Comparison of ENCODE assay signal across 12 cellular contexts in the genomic region with DNA sequence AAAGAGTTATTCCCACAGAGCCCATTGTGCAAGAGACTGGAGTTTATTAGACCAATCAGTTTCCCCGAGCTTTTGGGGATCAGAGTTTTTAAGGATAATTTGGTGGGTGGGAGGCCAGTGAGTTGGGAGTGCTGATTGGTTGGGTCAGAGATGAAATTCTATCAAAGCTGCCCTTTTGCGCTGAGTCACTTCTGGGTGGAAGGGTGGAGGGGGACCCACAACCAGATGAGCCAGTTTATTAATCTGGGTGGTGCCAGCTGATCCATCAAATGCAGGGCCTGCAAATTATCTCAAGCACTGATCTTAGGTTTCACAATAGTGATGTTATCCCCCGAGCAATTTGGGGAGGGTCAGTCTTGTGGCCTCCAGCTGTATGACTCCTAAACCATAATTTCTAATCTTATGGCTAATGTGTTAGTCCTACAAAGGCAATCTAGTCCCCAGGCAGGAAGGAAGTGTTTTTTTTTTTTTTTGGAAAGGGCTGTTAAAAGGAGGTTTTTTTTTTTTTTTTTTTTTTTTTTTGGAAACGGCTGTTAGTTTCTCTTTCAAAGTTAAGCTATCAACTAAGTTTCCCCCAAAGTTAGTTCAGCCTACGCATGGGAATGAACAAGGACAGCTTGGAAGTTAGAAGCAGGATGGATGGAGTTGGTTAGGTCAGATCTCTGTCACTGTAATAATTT. TPM values are rescaled to one million over a fixed set of nuclear protein-coding genes. Genes with fewer than 3 reads are reported as not detected.
DNase-seq lines count a peak whose midpoint lies in the region; ATAC-seq, FAIRE-seq and TF ChIP-seq lines count a peak whose summit lies in the region.
"Had no signal": no experiment of that assay in that cellular context is flagged by ENCODE, and none has a peak within 500 bp of the region (broad histone marks: within the 10 kb centered on the region; RNA-seq: fewer than 3 reads in every experiment).

No MANE protein-coding gene starts in this region.

- no peaks in the 10 kb centered on the region for H3K9me3 Mint-ChIP-seq in astrocyte (ENCODE audit: unreplicated experiment)
- H3K9me3 Mint-ChIP-seq in natural killer cell: no peaks in the 10 kb centered on the region

- H3K9me2 ChIP-seq in Karpas-422 (replicated peaks; ENCODE audit: insufficient read depth, low read length): no peaks in the 10 kb centered on the region

- in situ Hi-C loops in GM13976 (cut with MboI; ENCODE audit: low sequenced_read_pairs, unreplicated experiment): no loop called here

- H3K27me3 Mint-ChIP-seq in astrocyte (ENCODE audit: low read depth, unreplicated experiment) (no peaks in the 10 kb centered on the region), natural killer cell (ENCODE audit: low read depth in 2 of 2) (no peaks in the 10 kb centered on the region)

- ATAC-seq in natural killer cell: peak; percentile 35 to 49 (median 37)

- H3K36me3 ChIP-seq in Karpas-422 (ENCODE audit: insufficient read depth, low read length) (peaks cover 41% of the 10 kb centered on the region), astrocyte (ENCODE audit: insufficient read depth, low read length) (peaks cover 8% of the 10 kb centered on the region)
- H3K36me3 ChIP-seq in effector memory CD4-positive, alpha-beta T cell (ENCODE audit: control insufficient read depth, insufficient read depth, low read length): no peaks in the 10 kb centered on the region

- H3K36me3 Mint-ChIP-seq in astrocyte (ENCODE audit: low read depth, unreplicated experiment) (peaks cover 6% of the 10 kb centered on the region), natural killer cell (no peaks in the 10 kb centered on the region)

- peak overlapping the region; percentile 49 for H3K4me3 ChIP-seq in Karpas-422 (ENCODE audit: low read length)
- H3K4me3 ChIP-seq in astrocyte (ENCODE audit: insufficient read depth, low read depth, low read length): no peak overlapping the region
- H3K4me3 ChIP-seq in effector memory CD4-positive, alpha-beta T cell (ENCODE audit: insufficient read depth, low read depth, low read length, poor library complexity, severe bottlenecking): no peak overlapping the region
- H3K4me3 ChIP-seq: skin epidermis had no signal

- peaks cover 5% of the 10 kb centered on the region for H3K4me1 Mint-ChIP-seq in astrocyte (ENCODE audit: low read depth, unreplicated experiment)
- H3K4me1 Mint-ChIP-seq in natural killer cell: peaks cover 16% of the 10 kb centered on the region in 2 donors

- H3K27ac Mint-ChIP-seq in astrocyte (ENCODE audit: unreplicated experiment): no peak overlapping the region
- peak overlapping the region; percentile 70 to 80 for H3K27ac Mint-ChIP-seq in natural killer cell

- H3K4me2 ChIP-seq in Karpas-422 (ENCODE audit: low read depth, low read length, poor library complexity, severe bottlenecking) (peak overlapping the region; percentile 75), astrocyte (ENCODE audit: low read length) (no peak overlapping the region)

- H3K9ac ChIP-seq in Karpas-422 (ENCODE audit: low read length): peak overlapping the region; percentile 68
- H3K9ac ChIP-seq in astrocyte (ENCODE audit: low read length): no peak overlapping the region

- H4K20me1 ChIP-seq in Karpas-422 (ENCODE audit: insufficient read depth, low read depth, low read length): no peaks in the 10 kb centered on the region
- no peaks in the 10 kb centered on the region for H4K20me1 ChIP-seq in astrocyte (ENCODE audit: insufficient read depth, low read length)

- peak; percentile 23 for DNase-seq in Daoy (ENCODE audit: low read depth)
- DNase-seq in Karpas-422: peak; percentile 75
- DNase-seq in astrocyte (ENCODE audit: low read depth): no peak
- no peak for DNase-seq in natural killer cell
- DNase-seq in HPDE6-E6E7 (ENCODE audit: extremely low spot score): no peak
- no peak for DNase-seq in hippocampal formation (lab: John Stamatoyannopoulos, UW)
- DNase-seq in effector memory CD4-positive, alpha-beta T cell: no peak
- no peak for DNase-seq in GM13976 (ENCODE audit: low spot score)
- DNase-seq: kidney glomerular epithelial cell, NCI-H446 treated with DMSO at 0.1 percent for 48 hours had no signal

- intact Hi-C loops in natural killer cell (cut with micrococcal nuclease): no loop called here

- H3K27me3 ChIP-seq in Karpas-422 (ENCODE audit: low read length) (no peaks in the 10 kb centered on the region), astrocyte (ENCODE audit: insufficient read depth, low read length) (no peaks in the 10 kb centered on the region)
- no peaks in the 10 kb centered on the region for H3K27me3 ChIP-seq in effector memory CD4-positive, alpha-beta T cell (replicated peaks; ENCODE audit: control insufficient read depth, insufficient read depth, low read length, poor library complexity, severe bottlenecking)

- H2AFZ ChIP-seq in Karpas-422 (ENCODE audit: low read length) (no peak overlapping the region), astrocyte (ENCODE audit: low read depth, low read length) (no peak overlapping the region)

- H3K9me3 ChIP-seq in Karpas-422 (ENCODE audit: low read length): no peaks in the 10 kb centered on the region
- no peaks in the 10 kb centered on the region for H3K9me3 ChIP-seq in astrocyte (ENCODE audit: insufficient read depth, low read depth, low read length)
- no peaks in the 10 kb centered on the region for H3K9me3 ChIP-seq in effector memory CD4-positive, alpha-beta T cell (ENCODE audit: control insufficient read depth, low read length)

- no peak for TF ChIP-seq CTCF in astrocyte (IDR thresholded peaks at IDR 0.05; ENCODE audit: insufficient read depth, low read depth, low read length)
- TF ChIP-seq CTCF in natural killer cell (IDR thresholded peaks at IDR 0.05): no peak
- no peak for TF ChIP-seq CTCF in GM13976 (IDR thresholded peaks at IDR 0.05; ENCODE audit: borderline replicate concordance, control extremely low read depth, extremely low read depth, insufficient read depth, missing control alignments)

- peak overlapping the region; percentile 99 for H3K27ac ChIP-seq in Karpas-422 (ENCODE audit: low read length)
- no peak overlapping the region for H3K27ac ChIP-seq in astrocyte (ENCODE audit: low read depth, low read length)
- no peak overlapping the region for H3K27ac ChIP-seq in effector memory CD4-positive, alpha-beta T cell (ENCODE audit: insufficient read depth, low read length, poor library complexity, severe bottlenecking)

- no peak for FAIRE-seq in astrocyte (lab: Jason Lieb, UNC)
- FAIRE-seq: colon had no signal

- peak overlapping the region; percentile 47 for H3K4me3 Mint-ChIP-seq in astrocyte (ENCODE audit: unreplicated experiment)
- peak overlapping the region; percentile 77 for H3K4me3 Mint-ChIP-seq in natural killer cell

- peaks cover 18% of the 10 kb centered on the region for H3K79me2 ChIP-seq in Karpas-422 (ENCODE audit: low read length)
- H3K79me2 ChIP-seq in astrocyte (ENCODE audit: insufficient read depth, low read length): no peaks in the 10 kb centered on the region

- H3K4me1 ChIP-seq in Karpas-422 (ENCODE audit: low read length) (peaks cover 98% of the 10 kb centered on the region), astrocyte (ENCODE audit: insufficient read depth, low read length) (no peaks in the 10 kb centered on the region)
- no peaks in the 10 kb centered on the region for H3K4me1 ChIP-seq in effector memory CD4-positive, alpha-beta T cell (ENCODE audit: control insufficient read depth, insufficient read depth, low read length, poor library complexity, severe bottlenecking)

RNA-seq across cellular contexts. Expression of a gene that starts 7.4 kb away (rescaled TPM):
- total RNA-seq in Daoy (2014; rRNA removed; shearing (Covaris generic)): 3.9 and 6.8 TPM in 2 replicates
- 51.4 and 116 TPM in 2 replicates for total RNA-seq in Karpas-422 (2014; rRNA removed; shearing (Covaris generic); ENCODE audit: low replicate concordance)
- 14.1 and 14.8 TPM in 2 replicates for total RNA-seq in astrocyte
- under 1 TPM; 0.30 to 0.40 (median 0.34) TPM for total RNA-seq in natural killer cell

RNA-seq across cellular contexts. Expression of a gene that starts 24.0 kb away (rescaled TPM):
- 123 and 189 TPM in 2 replicates for total RNA-seq in Daoy (2014; rRNA removed; shearing (Covaris generic))
- 352 and 401 TPM in 2 replicates for total RNA-seq in Karpas-422 (2014; rRNA removed; shearing (Covaris generic); ENCODE audit: low replicate concordance)
- total RNA-seq in astrocyte (113 and 126 TPM in 2 replicates), natural killer cell (100 to 1,000 TPM in 1 of 3 donors, 10 to 100 TPM in 2; 86.1 to 102 (median 90.4) TPM)

RNA-seq across cellular contexts. Expression of a gene that starts 44.3 kb away (rescaled TPM):
- 39.1 and 39.7 TPM in 2 replicates for total RNA-seq in Daoy (2014; rRNA removed; shearing (Covaris generic))
- 101 and 150 TPM in 2 replicates for total RNA-seq in Karpas-422 (2014; rRNA removed; shearing (Covaris generic); ENCODE audit: low replicate concordance)
- total RNA-seq in astrocyte (20.4 and 21.1 TPM in 2 replicates), natural killer cell (100 to 1,000 TPM in 1 of 3 donors, 10 to 100 TPM in 2; 81.8 to 109 (median 87.0) TPM)

Comparison
In these comparisons a context has a peak if more than half of its experiments do, and no peak if none do; other contexts are left out.
1. DNase-seq: peak in Daoy (single experiment) and Karpas-422 (single experiment); none in astrocyte (single experiment), natural killer cell (single experiment), HPDE6-E6E7 (single experiment), hippocampal formation (0 of 2), effector memory CD4-positive, alpha-beta T cell (0 of 3) and GM13976 (single experiment).